ENCODE assay signal across 22 cellular contexts in genomic region chr3:31093608-31093990, GRCh38.
"Had no signal": no experiment of that assay in that cellular context is flagged by ENCODE, and none has a peak within 500 bp of the region (broad histone marks: within the 10 kb centered on the region; RNA-seq: fewer than 3 reads in every experiment).

No MANE protein-coding gene starts in this region.

- H3K4me1 Mint-ChIP-seq: brain had no signal

- H3K36me3 Mint-ChIP-seq: activated naive CD4-positive, alpha-beta T cell treated with anti-CD3 and anti-CD28 coated beads, Interleukin-2, amount 50 U/mL, for 24 hours; brain had no signal

- H3K27ac Mint-ChIP-seq: activated CD8-positive, alpha-beta T cell treated with anti-CD3 and anti-CD28 coated beads, Interleukin-2, amount 10 ng/mL, durations not matched to agents 7 days and 5 days; activated naive CD4-positive, alpha-beta T cell treated with anti-CD3 and anti-CD28 coated beads, Interleukin-2, amount 50 U/mL, for 24 hours; activated T-cell treated with anti-CD3 and anti-CD28 coated beads, Interleukin-2, amount 50 U/mL, for 24 hours; activated T-helper 1 cell treated with anti-CD3 and anti-CD28 coated beads, Interleukin-12 subunit alpha, Interleukin-12 subunit beta, Interleukin-2, Interleukin-4 antibody, amounts not matched to agents 30 ng/mL and 10 ng/mL and 1 ng/mL, durations not matched to agents 14 hours and 24 hours and 36 hours; brain; T-helper 1 cell treated with Interleukin-12 subunit alpha and Interleukin-12 subunit beta and Interleukin-4 antibody, amounts not matched to agents 30 μg/mL and 1 μg/mL, for 36 hours had no signal

- H3K27me3 Mint-ChIP-seq: activated naive CD4-positive, alpha-beta T cell treated with anti-CD3 and anti-CD28 coated beads, Interleukin-2, amount 50 U/mL, for 24 hours; activated T-cell treated with anti-CD3 and anti-CD28 coated beads, Interleukin-2, amount 50 U/mL, for 24 hours; brain had no signal

- DNase-seq: activated CD4-positive, alpha-beta T cell treated with anti-CD3 and anti-CD28 coated beads for 4 hours; activated CD8-positive, alpha-beta T cell treated with anti-CD3 and anti-CD28 coated beads, Interleukin-2, amount 10 ng/mL, durations not matched to agents 7 days and 5 days; activated effector memory CD4-positive, alpha-beta T cell treated with Interleukin-2 at 50 U/mL for 16 hours; activated naive CD4-positive, alpha-beta T cell; activated T-cell treated with anti-CD3 and anti-CD28 coated beads, Interleukin-2, amount 50 U/mL, for 24 hours; amniotic stem cell; MG63; MV-4-11; NCI-H1092 treated with DMSO at 0.1 percent for 48 hours; NCI-H1417 treated with DMSO at 0.1 percent for 48 hours; NCI-H1694; NCI-H2029; NCI-H2107; NCI-H2171 treated with DMSO at 0.1 percent for 48 hours; NCI-H226; NCI-H526; NCI-H82 had no signal

- H3K9me3 Mint-ChIP-seq: activated naive CD4-positive, alpha-beta T cell treated with anti-CD3 and anti-CD28 coated beads, Interleukin-2, amount 50 U/mL, for 24 hours; activated T-cell treated with anti-CD3 and anti-CD28 coated beads, Interleukin-2, amount 50 U/mL, for 24 hours; brain; T-helper 1 cell treated with Interleukin-12 subunit alpha and Interleukin-12 subunit beta and Interleukin-4 antibody, amounts not matched to agents 30 μg/mL and 1 μg/mL, for 36 hours had no signal

- H3K4me3 Mint-ChIP-seq: activated CD8-positive, alpha-beta T cell treated with anti-CD3 and anti-CD28 coated beads, Interleukin-2, amount 10 ng/mL, durations not matched to agents 7 days and 5 days; activated naive CD4-positive, alpha-beta T cell treated with anti-CD3 and anti-CD28 coated beads, Interleukin-2, amount 50 U/mL, for 24 hours; activated T-cell treated with anti-CD3 and anti-CD28 coated beads, Interleukin-2, amount 50 U/mL, for 24 hours; activated T-helper 1 cell treated with anti-CD3 and anti-CD28 coated beads, Interleukin-12 subunit alpha, Interleukin-12 subunit beta, Interleukin-2, Interleukin-4 antibody, amounts not matched to agents 30 ng/mL and 10 ng/mL and 1 ng/mL, durations not matched to agents 14 hours and 24 hours and 36 hours; brain; T-helper 1 cell treated with Interleukin-12 subunit alpha and Interleukin-12 subunit beta and Interleukin-4 antibody, amounts not matched to agents 30 μg/mL and 1 μg/mL, for 36 hours had no signal

- ATAC-seq: activated CD4-positive, CD25-positive, alpha-beta regulatory T cell treated with anti-CD3 and anti-CD28 coated beads, Interleukin-2, amount 50 U/mL, for 24 hours; activated CD8-positive, alpha-beta T cell treated with anti-CD3 and anti-CD28 coated beads, Interleukin-2, amount 10 ng/mL, durations not matched to agents 7 days and 5 days had no signal
